ENCODE assay signal across 20 cellular contexts in genomic region chr20:51182571-51182970, GRCh38.
"Had no signal": no experiment of that assay in that cellular context is flagged by ENCODE, and none has a peak within 500 bp of the region (broad histone marks: within the 10 kb centered on the region; RNA-seq: fewer than 3 reads in every experiment).

No MANE protein-coding gene starts in this region.

- H3K27me3 ChIP-seq: pancreas had no signal

- H3K36me3 ChIP-seq: gastroesophageal sphincter, left ventricle myocardium inferior, lower lobe of right lung, pancreas, spleen, thoracic aorta had no signal

- DNase-seq: cortex of kidney; effector memory CD4-positive, alpha-beta T cell; immature natural killer cell; kidney; left cardiac atrium; left ventricle myocardium inferior; lower lobe of right lung; mesenchymal stem cell; midbrain; occipital lobe; pancreas; psoas muscle; spleen; stimulated activated CD4-positive, alpha-beta T cell treated with anti-CD3 and anti-CD28 coated beads, Interleukin-15, amount 100 ng/mL, for 24 hours; stimulated activated CD4-positive, alpha-beta T cell treated with anti-CD3 and anti-CD28 coated beads, Interleukin-1b, Interleukin-23, amount 100 ng/mL, for 48 hours; stimulated activated CD4-positive, alpha-beta T cell treated with anti-CD3 and anti-CD28 coated beads, Interleukin-4, amount 100 ng/mL, for 24 hours; stimulated activated naive CD4-positive, alpha-beta T cell treated with Interleukin-2 at 50 U/mL for 16 hours; trophoblast cell had no signal

- H3K27ac ChIP-seq: gastroesophageal sphincter, left ventricle myocardium inferior, lower lobe of right lung, pancreas, psoas muscle, spleen, thoracic aorta had no signal

- H3K4me3 ChIP-seq: gastroesophageal sphincter, left ventricle myocardium inferior, lower lobe of right lung, pancreas, psoas muscle, spleen, thoracic aorta had no signal

- H3K9me3 ChIP-seq: gastroesophageal sphincter, left ventricle myocardium inferior, lower lobe of right lung, pancreas, psoas muscle, spleen, thoracic aorta had no signal
